In genomic region chr1:229919488-229919887, GRCh38 we compare ENCODE assay signal across 5 cellular contexts.
DNase-seq lines count a peak whose midpoint lies in the region; ATAC-seq, FAIRE-seq and TF ChIP-seq lines count a peak whose summit lies in the region.
"Not testable (repeated sequence)": the region's sequence is repeated elsewhere in the genome, so short reads cannot be mapped to it uniquely, and the experiment has no call there.

No MANE protein-coding gene starts in this region.

- POLR2A ChIA-PET in A549 (lab: Yijun Ruan, JAX); HEK293 (lab: Yijun Ruan, JAX): not testable (repeated sequence)

- not testable (repeated sequence) for H3K36me3 ChIP-seq in HEK293 (ENCODE audit: control insufficient read depth in 2 of 2, insufficient read depth in 1 of 2, low read length in 2 of 2); small intestine (ENCODE audit: control insufficient read depth in 2 of 2, insufficient read depth in 2 of 2, low read length in 2 of 2)

- H3K4me1 ChIP-seq in A549; HEK293 (ENCODE audit: control insufficient read depth, insufficient read depth, low read length); small intestine (ENCODE audit: control insufficient read depth in 2 of 2, insufficient read depth in 1 of 2, low read depth in 1 of 2, low read length in 1 of 2): not testable (repeated sequence)

- not testable (repeated sequence) for H3K27ac ChIP-seq in A549; HEK293 (ENCODE audit: extremely low read depth, low read depth, low read length); small intestine (ENCODE audit: low read depth in 1 of 2, low read length in 1 of 2)

- not testable (repeated sequence) for TF ChIP-seq EP300 in A549 (IDR thresholded peaks at IDR 0.05)

- not testable (repeated sequence) for ATAC-seq in A549

- DNase-seq in A549 (ENCODE audit: low read depth in 1 of 2, low spot score in 1 of 2); frontal cortex (ENCODE audit: low spot score in 2 of 2); small intestine: not testable (repeated sequence)

- not testable (repeated sequence) for H3K9me3 ChIP-seq in A549; HEK293 (ENCODE audit: control insufficient read depth, insufficient read depth, low read depth, low read length); small intestine (ENCODE audit: control insufficient read depth, low read depth)

- TF ChIP-seq RAD21 in A549 (conservative IDR thresholded peaks at IDR 0.05 in 1 of 2, IDR thresholded peaks at IDR 0.05 in 1 of 2): not testable (repeated sequence)

- CTCF ChIA-PET in A549 (lab: Yijun Ruan, JAX) (interaction anchor here (1.6 kb wide), 1 partner anchor 71 kb away, joined by 5 read pairs; no protein-coding TSS in a partner anchor), HEK293 (lab: Yijun Ruan, JAX) (interaction anchor here (0.8 to 1.3 kb wide), 3 partner anchors 10 to 179 kb away, joined by 3 to 6 read pairs (median 4); no protein-coding TSS in a partner anchor)

- H3K4me3 ChIP-seq in A549; HEK293 (ENCODE audit: low read depth, low read length); small intestine (ENCODE audit: low read depth in 1 of 2, low read length in 2 of 2): not testable (repeated sequence)

- not testable (repeated sequence) for H3K27me3 ChIP-seq in small intestine (ENCODE audit: control insufficient read depth in 2 of 2, insufficient read depth in 2 of 2, low read length in 2 of 2)

- 87% methylated on average over 10 of the region's 10 CpGs for WGBS in A549 (ENCODE audit: missing lambda C conversion rate)
- 95 to 97% (median 96%) methylated on average over 10 of the region's 10 CpGs for WGBS in small intestine, 3 donors

- FAIRE-seq in A549 (lab: Jason Lieb, UNC): not testable (repeated sequence)
- peak; percentile 70 for FAIRE-seq in TTC549 (lab: Jason Lieb, UNC)
- peak; percentile 59 for FAIRE-seq in frontal cortex (lab: Jason Lieb, UNC)
- FAIRE-seq in small intestine (lab: Jason Lieb, UNC): peak; percentile 44

- not testable (repeated sequence) for TF ChIP-seq POLR2A in A549 (IDR thresholded peaks at IDR 0.05; ENCODE audit: low read length)

- not testable (repeated sequence) for TF ChIP-seq CTCF in A549 (IDR thresholded peaks at IDR 0.05); HEK293 (tag by site-specific recombination; IDR thresholded peaks at IDR 0.05)

- not testable (repeated sequence) for H3K4me2 ChIP-seq in A549

TF ChIP-seq in A549, 52 proteins besides CTCF, POLR2A, EP300 and RAD21:
- TF ChIP-seq ZC3H11A (IDR thresholded peaks at IDR 0.05): peak; percentile 74

TF ChIP-seq in HEK293, 187 proteins besides CTCF, POLR2A, EP300 and RAD21 (continues in another document):
- TF ChIP-seq ZNF157 (tag by site-specific recombination; IDR thresholded peaks at IDR 0.05) (peak; percentile 37; the same call in 1 of the 2 replicates), AEBP2 (tag by site-specific recombination; IDR thresholded peaks at IDR 0.05; ENCODE audit: borderline replicate concordance) (peak; percentile 96; the same call in 1 of the 2 replicates), ZBTB8A (tag by site-specific recombination; IDR thresholded peaks at IDR 0.05) (peak; percentile 92), ZFP3 (tag by site-specific recombination; IDR thresholded peaks at IDR 0.05; ENCODE audit: low read depth) (peak; percentile 33; the same call in 1 of the 2 replicates), ZNF580 (tag by site-specific recombination; IDR thresholded peaks at IDR 0.05) (peak; percentile 61; the same call in 1 of the 2 replicates), ZNF664 (tag by site-specific recombination; IDR thresholded peaks at IDR 0.05) (peak; percentile 90), ZNF19 (tag by site-specific recombination; IDR thresholded peaks at IDR 0.05; ENCODE audit: low read depth) (peak; percentile 96), ZNF629 (tag by site-specific recombination; IDR thresholded peaks at IDR 0.05) (peak; percentile 72), REST (tag by site-specific recombination; IDR thresholded peaks at IDR 0.05) (peak; percentile 87), GFI1B (tag by site-specific recombination; IDR thresholded peaks at IDR 0.05) (peak; percentile 28; the same call in 1 of the 2 replicates), ZNF394 (tag by site-specific recombination; IDR thresholded peaks at IDR 0.05; ENCODE audit: borderline replicate concordance) (peak; percentile 98; the same call in 1 of the 2 replicates), ZNF354C (tag by site-specific recombination; IDR thresholded peaks at IDR 0.05; ENCODE audit: borderline replicate concordance, low read depth) (peak; percentile 93; the same call in 1 of the 2 replicates), ZNF555 (tag by site-specific recombination; conservative IDR thresholded peaks at IDR 0.05) (peak; percentile 100), ZNF302 (tag by site-specific recombination; IDR thresholded peaks at IDR 0.05; ENCODE audit: low read depth) (0 out of 2 replicates have a peak, but pooled peaks have one; percentile 66), ZNF514 (tag by site-specific recombination; IDR thresholded peaks at IDR 0.05) (peak; percentile 96), ZNF266 (tag by site-specific recombination; IDR thresholded peaks at IDR 0.05; ENCODE audit: low read depth) (peak; percentile 97), ZNF223 (tag by site-specific recombination; IDR thresholded peaks at IDR 0.05) (peak; percentile 79; the same call in 1 of the 2 replicates), ZNF221 (tag by site-specific recombination; IDR thresholded peaks at IDR 0.05; ENCODE audit: borderline replicate concordance) (peak; percentile 56; the same call in 1 of the 2 replicates)
